ENCODE assay signal across 8 cellular contexts in the genomic region with DNA sequence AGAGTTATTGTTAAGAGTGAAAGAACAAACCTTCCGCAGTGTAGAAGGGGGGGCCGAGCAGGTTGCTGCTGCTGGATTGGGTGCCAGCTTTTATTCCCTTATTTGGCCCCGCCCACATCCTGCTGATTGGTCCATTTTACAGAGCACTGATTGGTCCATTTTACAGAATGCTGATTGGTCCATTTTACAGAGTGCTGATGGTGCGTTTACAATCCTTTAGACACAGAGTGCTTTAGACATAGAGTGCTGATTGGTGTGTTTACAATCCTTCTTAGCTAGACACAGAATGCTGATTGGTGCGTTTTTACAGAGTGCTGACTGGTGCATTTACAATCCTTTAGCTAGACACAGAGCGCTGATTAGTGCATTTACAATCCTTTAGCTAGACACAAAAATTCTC. TPM values are rescaled to one million over a fixed set of nuclear protein-coding genes. Genes with fewer than 3 reads are reported as not detected.
"Had no signal": no experiment of that assay in that cellular context is flagged by ENCODE, and none has a peak within 500 bp of the region (broad histone marks: within the 10 kb centered on the region; RNA-seq: fewer than 3 reads in every experiment).

No MANE protein-coding gene starts in this region.

RNA-seq across cellular contexts. Expression of gene PDCL2, which starts 40.1 kb away (rescaled TPM):
- total RNA-seq: M059J, NCI-H460, OCI-LY7, PC-3, Peyer's patch, Right ventricle myocardium superior, SJSA1 had no signal
- polyA plus RNA-seq: SK-N-SH had no signal
